ENCODE assay signal across 18 cellular contexts in the genomic region with DNA sequence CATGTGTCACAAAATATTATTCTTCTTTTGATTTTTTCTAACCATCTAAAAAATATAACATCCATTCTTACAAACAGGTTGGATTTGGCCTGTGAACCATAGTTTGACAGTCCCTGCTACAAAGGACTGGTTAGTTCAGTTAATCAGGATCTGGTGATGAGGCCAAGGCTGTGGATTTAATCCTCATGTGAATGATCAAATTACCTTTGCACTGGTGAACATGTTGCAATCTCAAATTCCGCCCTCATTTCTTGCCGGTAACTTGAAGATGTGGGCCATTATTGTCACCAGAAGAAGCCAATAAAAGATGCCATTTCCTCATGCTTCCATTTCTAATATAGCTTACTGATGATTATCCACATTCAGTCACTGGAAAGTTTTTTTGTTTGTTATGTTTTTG. TPM values are rescaled to one million over a fixed set of nuclear protein-coding genes. Genes with fewer than 3 reads are reported as not detected.
DNase-seq lines count a peak whose midpoint lies in the region; ATAC-seq and TF ChIP-seq lines count a peak whose summit lies in the region.
"Had no signal": no experiment of that assay in that cellular context is flagged by ENCODE, and none has a peak within 500 bp of the region (broad histone marks: within the 10 kb centered on the region; RNA-seq: fewer than 3 reads in every experiment).

No MANE protein-coding gene starts in this region.

- no peak overlapping the region for H3K4me2 ChIP-seq in trophoblast cell (ENCODE audit: low read length)

- no peak for TF ChIP-seq POLR2A in lower leg skin (IDR thresholded peaks at IDR 0.05)

- H3K14ac ChIP-seq in trophoblast cell (ENCODE audit: low read length), result no peak overlapping the region

- H2BK120ac ChIP-seq in trophoblast cell (ENCODE audit: insufficient read depth, low read length, poor library complexity), result no peak overlapping the region

- no peak for TF ChIP-seq CTCF in C4-2B (conservative IDR thresholded peaks at IDR 0.05)
- no peak for TF ChIP-seq CTCF in VCaP (conservative IDR thresholded peaks at IDR 0.05)
- no peak for TF ChIP-seq CTCF in lower leg skin (IDR thresholded peaks at IDR 0.05)

- H2BK12ac ChIP-seq in trophoblast cell (ENCODE audit: low read length), result no peak overlapping the region

- peak overlapping the region; percentile 97 for H3K27ac ChIP-seq in C4-2B
- H3K27ac ChIP-seq in VCaP, result peak overlapping the region; percentile 96
- H3K27ac ChIP-seq in trophoblast cell (ENCODE audit: low read depth, low read length), result no peak overlapping the region
- H3K27ac ChIP-seq: spleen had no signal

- H3K36me3 ChIP-seq in trophoblast cell (ENCODE audit: control insufficient read depth in 1 of 2, insufficient read depth in 2 of 2, low read length in 2 of 2), result no peaks in the 10 kb centered on the region
- H3K36me3 ChIP-seq: spleen had no signal

- no peak overlapping the region for H3K9ac ChIP-seq in trophoblast cell (ENCODE audit: low read length)

- POLR2A ChIA-PET in HEK293T (lab: Yijun Ruan, JAX), result no interaction called here

- no peak overlapping the region for H2AFZ ChIP-seq in trophoblast cell (ENCODE audit: insufficient read depth, low read length, poor library complexity)

- no peak overlapping the region for H4K12ac ChIP-seq in trophoblast cell (ENCODE audit: low read depth, low read length)

- no peak overlapping the region for H3K4me3 ChIP-seq in trophoblast cell (ENCODE audit: low read depth, low read length)
- H3K4me3 ChIP-seq in lower leg skin (ENCODE audit: low read depth, poor library complexity, severe bottlenecking), result no peak overlapping the region
- H3K4me3 ChIP-seq: spleen had no signal

- H3K79me2 ChIP-seq in trophoblast cell (ENCODE audit: control insufficient read depth, insufficient read depth, low read length, poor library complexity), result no peaks in the 10 kb centered on the region

- H3K4ac ChIP-seq in trophoblast cell (ENCODE audit: low read depth, low read length), result no peak overlapping the region

- no peaks in the 10 kb centered on the region for H3K27me3 ChIP-seq in trophoblast cell (ENCODE audit: insufficient read depth, low read length)
- H3K27me3 ChIP-seq: spleen had no signal

- peak; percentile 38 for ATAC-seq in left colon
- ATAC-seq: activated CD4-positive, CD25-positive, alpha-beta regulatory T cell treated with anti-CD3 and anti-CD28 coated beads, Interleukin-2, amount 50 U/mL, for 24 hours; stimulated activated naive B cell treated with anti-CD40 and anti-IgM and Interleukin-4, amounts not matched to agents 10 μg/mL and 1 μg/mL and 100 μg/mL, for 72 hours had no signal

- no peak overlapping the region for H2BK5ac ChIP-seq in trophoblast cell (ENCODE audit: low read depth, low read length, poor library complexity)

- WGBS in trophoblast cell (ENCODE audit: extremely low coverage, insufficient coverage, insufficient read length), result no CpG with 5 or more reads among the region's 2 CpGs
- WGBS in lower leg skin, 2 donors, result 64 to 69% methylated on average over 2 of the region's 2 CpGs

- no peak overlapping the region for H2AK5ac ChIP-seq in trophoblast cell (ENCODE audit: low read length)

- H3K79me1 ChIP-seq in trophoblast cell (ENCODE audit: low read length), result no peaks in the 10 kb centered on the region

- H3K23ac ChIP-seq in trophoblast cell (ENCODE audit: low read length), result no peak overlapping the region

- no peak overlapping the region for H4K91ac ChIP-seq in trophoblast cell (ENCODE audit: low read depth, low read length)

- H4K8ac ChIP-seq in trophoblast cell (ENCODE audit: low read depth, low read length), result no peak overlapping the region

- no peaks in the 10 kb centered on the region for H3K9me3 ChIP-seq in trophoblast cell (ENCODE audit: insufficient read depth, low read depth, low read length)
- H3K9me3 ChIP-seq: spleen had no signal

- intact Hi-C loops in left colon (cut with DNase I, micrococcal nuclease), result no loop called here
- intact Hi-C loops in lower leg skin (cut with DNase I; ENCODE audit: low total_unique reads), result no loop called here

- no peak for DNase-seq in left colon
- peak; percentile 86 to 97 for DNase-seq in trophoblast cell
- no peak for DNase-seq in ureter (ENCODE audit: low spot score)
- DNase-seq in HEK293T (ENCODE audit: extremely low spot score), result no peak
- no peak for DNase-seq in lower leg skin (ENCODE audit: low spot score in 2 of 2)
- DNase-seq in stimulated activated CD4-positive, alpha-beta T cell treated with anti-CD3 and anti-CD28 coated beads, Interleukin-2, amount 100 ng/mL, for 24 hours, result no peak
- DNase-seq: activated CD4-positive, alpha-beta memory T cell treated with anti-CD3 and anti-CD28 coated beads, Interleukin-2, amount 10 ng/mL, durations not matched to agents 7 days and 5 days; activated naive CD8-positive, alpha-beta T cell treated with anti-CD3 and anti-CD28 coated beads for 36 hours; NCI-H1048; NCI-H187 treated with DMSO at 0.1 percent for 48 hours; NCI-H446; SHP77; spleen; stimulated activated CD4-positive, alpha-beta T cell treated with anti-CD3 and anti-CD28 coated beads, Interleukin-4, amount 100 ng/mL, for 24 hours; stimulated activated naive B cell treated with anti-CD40 and anti-IgM and Interleukin-4, amounts not matched to agents 10 μg/mL and 1 μg/mL and 100 μg/mL, for 72 hours had no signal

- peaks cover 0 to 4% of the 10 kb centered on the region in 2 experiments for H3K4me1 ChIP-seq in trophoblast cell (ENCODE audit: control insufficient read depth in 1 of 2, insufficient read depth in 2 of 2, low read length in 2 of 2)

- no peak overlapping the region for H3K18ac ChIP-seq in trophoblast cell (ENCODE audit: low read length)

- CTCF ChIA-PET in HEK293T (lab: Yijun Ruan, JAX), result no interaction called here

TF ChIP-seq in HEK293T, 16 proteins besides CTCF, POLR2A, EP300 and RAD21:
- TF ChIP-seq, protein P1, sequence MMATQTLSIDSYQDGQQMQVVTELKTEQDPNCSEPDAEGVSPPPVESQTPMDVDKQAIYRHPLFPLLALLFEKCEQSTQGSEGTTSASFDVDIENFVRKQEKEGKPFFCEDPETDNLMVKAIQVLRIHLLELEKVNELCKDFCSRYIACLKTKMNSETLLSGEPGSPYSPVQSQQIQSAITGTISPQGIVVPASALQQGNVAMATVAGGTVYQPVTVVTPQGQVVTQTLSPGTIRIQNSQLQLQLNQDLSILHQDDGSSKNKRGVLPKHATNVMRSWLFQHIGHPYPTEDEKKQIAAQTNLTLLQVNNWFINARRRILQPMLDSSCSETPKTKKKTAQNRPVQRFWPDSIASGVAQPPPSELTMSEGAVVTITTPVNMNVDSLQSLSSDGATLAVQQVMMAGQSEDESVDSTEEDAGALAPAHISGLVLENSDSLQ (IDR thresholded peaks at IDR 0.05), result no peak
- TF ChIP-seq ZNF384 (IDR thresholded peaks at IDR 0.05) (no peak), LEF1 (IDR thresholded peaks at IDR 0.05; ENCODE audit: borderline replicate concordance) (no peak), FOXK2 (IDR thresholded peaks at IDR 0.05) (no peak), SUZ12 (IDR thresholded peaks at IDR 0.05) (no peak), FOXA1 (IDR thresholded peaks at IDR 0.05) (no peak), L3MBTL2 (conservative IDR thresholded peaks at IDR 0.05) (no peak), TARDBP (IDR thresholded peaks at IDR 0.05) (no peak), HDGF (IDR thresholded peaks at IDR 0.05; ENCODE audit: borderline replicate concordance) (no peak), FOXM1 (IDR thresholded peaks at IDR 0.05; ENCODE audit: borderline replicate concordance) (no peak), ARNT (IDR thresholded peaks at IDR 0.05) (no peak), ELF4 (IDR thresholded peaks at IDR 0.05) (no peak), SP1 (IDR thresholded peaks at IDR 0.05) (no peak)

RNA-seq across cellular contexts. Expression of a gene that starts 35.3 kb away (rescaled TPM):
- total RNA-seq in left colon (10 to 100 TPM; 25.8 to 27.2 TPM), ureter (29.4 TPM), lower leg skin (10 to 100 TPM; 20.6 to 33.1 (median 26.9) TPM)
- polyA plus RNA-seq in trophoblast cell (2013), result 17.0 and 17.3 TPM in 2 replicates

Comparison
In these comparisons a context has a peak if more than half of its experiments do, and no peak if none do; other contexts are left out.
1. DNase-seq: peak in trophoblast cell (2 of 2); none in left colon (0 of 2), ureter (single experiment), HEK293T (single experiment), lower leg skin (0 of 2) and stimulated activated CD4-positive, alpha-beta T cell treated with anti-CD3 and anti-CD28 coated beads, Interleukin-2, amount 100 ng/mL, for 24 hours (0 of 2).